In genomic region chr3:187264946-187265345, GRCh38 we compare ENCODE assay signal across 20 cellular contexts. TPM values are rescaled to one million over a fixed set of nuclear protein-coding genes. Genes with fewer than 3 reads are reported as not detected.
DNase-seq lines count a peak whose midpoint lies in the region; ATAC-seq, FAIRE-seq and TF ChIP-seq lines count a peak whose summit lies in the region.
"Had no signal": no experiment of that assay in that cellular context is flagged by ENCODE, and none has a peak within 500 bp of the region (broad histone marks: within the 10 kb centered on the region; RNA-seq: fewer than 3 reads in every experiment).

No MANE protein-coding gene starts in this region.

- H3K9me3 ChIP-seq in endothelial cell of umbilical vein (replicated peaks; ENCODE audit: control insufficient read depth, insufficient read depth, low read length), result no peaks in the 10 kb centered on the region
- H3K9me3 ChIP-seq in upper lobe of left lung, result peaks cover 0 to 6% (median 4%) of the 10 kb centered on the region in 4 donors
- H3K9me3 ChIP-seq in stomach, result peaks cover 3 to 14% (median 8%) of the 10 kb centered on the region in 4 donors

- no TSS peak for BruUV-seq in endothelial cell of umbilical vein (replicated peaks; lab: Mats Ljungman, UMichigan)

- dilution Hi-C loops in endothelial cell of umbilical vein (cut with MboI; ENCODE audit: extremely low pct_ligation_motif_present, low sequenced_read_pairs), result no loop called here

- H3K79me1 ChIP-seq in mesendoderm (ENCODE audit: low read length), result no peaks in the 10 kb centered on the region

- intact Hi-C loops in endothelial cell of umbilical vein (cut with micrococcal nuclease), result loop anchor here (1.0 kb wide), 1 partner anchor 54 kb away; no protein-coding TSS in a partner anchor
- intact Hi-C loops in stomach (cut with DNase I; ENCODE audit: low total_unique reads), result no loop called here

- no peak overlapping the region for H4K8ac ChIP-seq in mesendoderm (ENCODE audit: low read depth, low read length)

- H2BK15ac ChIP-seq in mesendoderm (replicated peaks; ENCODE audit: low read depth), result peak overlapping the region; percentile 99

- no peak for TF ChIP-seq POLR2A in endothelial cell of umbilical vein (IDR thresholded peaks at IDR 0.05; ENCODE audit: low read depth, low read length)
- TF ChIP-seq POLR2A in upper lobe of left lung (IDR thresholded peaks at IDR 0.05), result no peak
- no peak for TF ChIP-seq POLR2A in stomach (IDR thresholded peaks at IDR 0.05)

- WGBS in mesendoderm (ENCODE audit: extremely low coverage, insufficient coverage, low lambda C conversion rate), result no CpG with 5 or more reads among the region's 2 CpGs
- WGBS in upper lobe of left lung, 2 donors, result 91 to 95% methylated on average over 2 of the region's 2 CpGs
- WGBS in stomach, 5 donors, result 93 to 97% (median 96%) methylated on average over 2 of the region's 2 CpGs

- no peak overlapping the region for H3K4ac ChIP-seq in mesendoderm (ENCODE audit: low read depth, low read length)

- H2AK5ac ChIP-seq in mesendoderm (ENCODE audit: low read length), result no peak overlapping the region

- H2BK120ac ChIP-seq in mesendoderm (ENCODE audit: low read depth, low read length), result no peak overlapping the region

- H3K36me3 ChIP-seq in endothelial cell of umbilical vein (ENCODE audit: control insufficient read depth in 2 of 2, extremely low read depth in 1 of 2, insufficient read depth in 2 of 2, low read length in 2 of 2), result no peaks in the 10 kb centered on the region
- H3K36me3 ChIP-seq in mesendoderm (ENCODE audit: control insufficient read depth, insufficient read depth, low read length), result no peaks in the 10 kb centered on the region
- H3K36me3 ChIP-seq in upper lobe of left lung, result no peaks in the 10 kb centered on the region
- no peaks in the 10 kb centered on the region for H3K36me3 ChIP-seq in stomach

- H3K23ac ChIP-seq in mesendoderm (ENCODE audit: low read length), result no peak overlapping the region

- H3K27ac Mint-ChIP-seq in HFFc6 (peak overlapping the region; percentile 91), T-cell (no peak overlapping the region)
- H3K27ac Mint-ChIP-seq: CD8-positive, alpha-beta T cell; stimulated activated memory B cell treated with anti-CD40 and anti-IgM and Interleukin-4, amounts not matched to agents 10 μg/mL and 1 μg/mL and 100 μg/mL, for 72 hours had no signal

- H3K9me3 Mint-ChIP-seq in HFFc6, result peaks cover 26% of the 10 kb centered on the region
- H3K9me3 Mint-ChIP-seq in T-cell, result peaks cover under 1 to 11% (median 10%) of the 10 kb centered on the region in 3 donors

- POLR2A ChIA-PET in endothelial cell of umbilical vein (lab: Charles Lee) (no interaction called here), T-cell (lab: Charles Lee) (no interaction called here)

- H3K4me1 ChIP-seq in endothelial cell of umbilical vein (ENCODE audit: control insufficient read depth, extremely low read depth, insufficient read depth, low read length), result peaks cover 32% of the 10 kb centered on the region
- H3K4me1 ChIP-seq in mesendoderm (ENCODE audit: control insufficient read depth, low read depth, low read length), result no peaks in the 10 kb centered on the region
- H3K4me1 ChIP-seq in upper lobe of left lung, result peaks cover 21 to 41% (median 25%) of the 10 kb centered on the region in 4 donors
- H3K4me1 ChIP-seq in stomach, result peaks cover 12 to 32% (median 24%) of the 10 kb centered on the region in 4 donors

- H3K9me1 ChIP-seq in endothelial cell of umbilical vein (replicated peaks; ENCODE audit: control insufficient read depth, extremely low read depth, insufficient read depth, low read length), result no peaks in the 10 kb centered on the region

- H2BK5ac ChIP-seq in mesendoderm (ENCODE audit: low read length), result no peak overlapping the region

- H3K4me3 ChIP-seq in endothelial cell of umbilical vein (replicated peaks in 1 of 3; ENCODE audit: insufficient read depth in 1 of 3, low read depth in 1 of 3, low read length in 3 of 3) (no peak overlapping the region), mesendoderm (ENCODE audit: low read length) (no peak overlapping the region), upper lobe of left lung (no peak overlapping the region), stomach (no peak overlapping the region)

- no peak overlapping the region for H2AFZ ChIP-seq in endothelial cell of umbilical vein (ENCODE audit: low read depth, low read length)

- H3K18ac ChIP-seq in mesendoderm (ENCODE audit: low read length), result no peak overlapping the region

- H3K4me3 Mint-ChIP-seq in HFFc6, result peak overlapping the region; percentile 73
- no peak overlapping the region for H3K4me3 Mint-ChIP-seq in T-cell
- H3K4me3 Mint-ChIP-seq: CD8-positive, alpha-beta T cell; neural crest cell; stimulated activated memory B cell treated with anti-CD40 and anti-IgM and Interleukin-4, amounts not matched to agents 10 μg/mL and 1 μg/mL and 100 μg/mL, for 72 hours had no signal

- H3K9ac ChIP-seq in endothelial cell of umbilical vein (replicated peaks; ENCODE audit: extremely low read depth, insufficient read depth, low read length) (no peak overlapping the region), mesendoderm (ENCODE audit: low read length) (no peak overlapping the region)

- H4K5ac ChIP-seq in mesendoderm (ENCODE audit: low read length), result no peak overlapping the region

- H3K27me3 ChIP-seq in endothelial cell of umbilical vein (ENCODE audit: control insufficient read depth in 2 of 2, insufficient read depth in 2 of 2, low read length in 2 of 2) (no peaks in the 10 kb centered on the region), mesendoderm (ENCODE audit: insufficient read depth, low read length, poor library complexity) (no peaks in the 10 kb centered on the region), upper lobe of left lung (no peaks in the 10 kb centered on the region), stomach (no peaks in the 10 kb centered on the region)

- no peak for ATAC-seq in upper lobe of left lung (ENCODE audit: low FRiP score in 2 of 2)
- ATAC-seq in T-cell (replicated peaks in 1 of 4), result no peak
- ATAC-seq: CD8-positive, alpha-beta T cell; stimulated activated memory B cell treated with anti-CD40 and anti-IgM and Interleukin-4, amounts not matched to agents 10 μg/mL and 1 μg/mL and 100 μg/mL, for 72 hours had no signal

- DNase-seq in HFFc6 (peak; percentile 78), endothelial cell of umbilical vein (ENCODE audit: low read depth, low spot score) (no peak), mesendoderm (no peak), upper lobe of left lung (no peak), T-cell (no peak), stomach (no peak)
- no peak for DNase-seq in stimulated activated CD4-positive, alpha-beta T cell treated with anti-CD3 and anti-CD28 coated beads, Interleukin-1b, Interleukin-23, amount 100 ng/mL, for 48 hours
- DNase-seq: activated CD4-positive, alpha-beta T cell treated with anti-CD3 and anti-CD28 coated beads for 1 hour; activated CD8-positive, alpha-beta memory T cell treated with anti-CD3 and anti-CD28 coated beads, Interleukin-2, amount 50 U/mL, for 48 hours; activated naive CD4-positive, alpha-beta T cell treated with Interleukin-2 at 50 U/mL for 16 hours; CD8-positive, alpha-beta T cell; head of caudate nucleus; NCI-H1092 had no signal

- H3K79me2 ChIP-seq in endothelial cell of umbilical vein (ENCODE audit: control insufficient read depth, insufficient read depth, low read length), result no peaks in the 10 kb centered on the region
- no peaks in the 10 kb centered on the region for H3K79me2 ChIP-seq in mesendoderm (ENCODE audit: control insufficient read depth, insufficient read depth, low read length)

- CTCF ChIA-PET in endothelial cell of umbilical vein (lab: Charles Lee), result interaction anchor here (0.7 to 5.1 kb wide), 6 partner anchors 11 to 415 kb away, joined by 3 to 23 read pairs (median 4); no protein-coding TSS in a partner anchor
- CTCF ChIA-PET in T-cell (lab: Charles Lee), result no interaction called here

- H3K36me3 Mint-ChIP-seq in HFFc6 (ENCODE audit: low read depth) (peaks cover 59% of the 10 kb centered on the region), T-cell (no peaks in the 10 kb centered on the region)
- H3K36me3 Mint-ChIP-seq: CD8-positive, alpha-beta T cell; stimulated activated memory B cell treated with anti-CD40 and anti-IgM and Interleukin-4, amounts not matched to agents 10 μg/mL and 1 μg/mL and 100 μg/mL, for 72 hours had no signal

- TF ChIP-seq EP300 in upper lobe of left lung (IDR thresholded peaks at IDR 0.05) (no peak), stomach (IDR thresholded peaks at IDR 0.05) (no peak)

- peak overlapping the region; percentile 47 for H3K27ac ChIP-seq in endothelial cell of umbilical vein (ENCODE audit: insufficient read depth, low read depth, low read length)
- no peak overlapping the region for H3K27ac ChIP-seq in mesendoderm (ENCODE audit: low read depth, low read length)
- H3K27ac ChIP-seq in upper lobe of left lung, result peak overlapping the region in 3 of 4 donors; percentile 26 to 69 (median 46)
- no peak overlapping the region for H3K27ac ChIP-seq in stomach

- H3K56ac ChIP-seq in mesendoderm (ENCODE audit: low read length), result no peak overlapping the region

- H4K20me1 ChIP-seq in endothelial cell of umbilical vein (replicated peaks; ENCODE audit: control insufficient read depth, extremely low read depth, insufficient read depth, low read length), result no peaks in the 10 kb centered on the region

- TF ChIP-seq CTCF in HFFc6 (IDR thresholded peaks at IDR 0.05), result no peak
- TF ChIP-seq CTCF in endothelial cell of umbilical vein (IDR thresholded peaks at IDR 0.05; ENCODE audit: extremely low read depth in 1 of 2, insufficient read depth in 1 of 2, low read depth in 1 of 2, low read length in 2 of 2), result no peak
- no peak for TF ChIP-seq CTCF in upper lobe of left lung (IDR thresholded peaks at IDR 0.05)
- no peak for TF ChIP-seq CTCF in stomach (IDR thresholded peaks at IDR 0.05)

- H3K27me3 Mint-ChIP-seq in HFFc6 (ENCODE audit: insufficient read depth) (no peaks in the 10 kb centered on the region; the same call in 1 of the 2 replicates), T-cell (peaks cover 31 to 58% of the 10 kb centered on the region in 2 donors)

- H3K4me2 ChIP-seq in endothelial cell of umbilical vein (ENCODE audit: insufficient read depth, low read length), result no peak overlapping the region
- no peak overlapping the region for H3K4me2 ChIP-seq in mesendoderm (ENCODE audit: low read length)

- H3K4me1 Mint-ChIP-seq in HFFc6 (ENCODE audit: low read depth), result peaks cover 76% of the 10 kb centered on the region
- H3K4me1 Mint-ChIP-seq in T-cell, result no peaks in the 10 kb centered on the region
- H3K4me1 Mint-ChIP-seq: stimulated activated memory B cell treated with anti-CD40 and anti-IgM and Interleukin-4, amounts not matched to agents 10 μg/mL and 1 μg/mL and 100 μg/mL, for 72 hours had no signal

- no peak for FAIRE-seq in endothelial cell of umbilical vein (lab: Jason Lieb, UNC)
- FAIRE-seq: bronchial epithelial cell, GM12891, urothelium cell line had no signal

RNA-seq across cellular contexts. Expression of gene MASP1, which starts 26.6 kb away (rescaled TPM):
- 100 to 1,000 TPM in 3 of 6 experiments, 10 to 100 TPM in 3; 31.5 to 133 (median 101) TPM for total RNA-seq in HFFc6 (2021; fragmentation: NEBNext Ultra II Directional; extraction: Animal tissue kit (Norgen Biotek cat#: 25700))
- 0.31 TPM in 1 of 2 replicates, not detected in the other for total RNA-seq in endothelial cell of umbilical vein
- polyA plus RNA-seq in endothelial cell of umbilical vein, result 0.50 and 0.75 TPM in 2 replicates
- 0.31 and 0.79 TPM in 2 replicates for polyA plus RNA-seq in endothelial cell of umbilical vein (2011; cell fraction: cytosol; rRNA removed)
- polyA plus RNA-seq in endothelial cell of umbilical vein (2011; cell fraction: nucleus; rRNA removed), result 0.22 and 0.43 TPM in 2 replicates
- 0.29 and 0.94 TPM in 2 replicates for polyA plus RNA-seq in endothelial cell of umbilical vein (2012)
- polyA minus RNA-seq in endothelial cell of umbilical vein, result not detected in 2 replicates
- polyA minus RNA-seq in endothelial cell of umbilical vein (2011; cell fraction: cytosol; rRNA and poly(A)+ RNA removed), result 6.9 TPM
- polyA minus RNA-seq in endothelial cell of umbilical vein (2011; cell fraction: nucleus; rRNA and poly(A)+ RNA removed), result 2.7 TPM in 1 of 2 replicates, not detected in the other
- polyA plus RNA-seq in mesendoderm (2013, experiment 1 of 2), result 0.51 TPM
- 0.45 TPM for polyA plus RNA-seq in mesendoderm (2013, experiment 2 of 2)
- total RNA-seq in upper lobe of left lung, result 1 to 10 TPM in 4 of 6 donors, under 1 TPM in 2; 0.22 to 5.9 (median 1.8) TPM
- under 1 TPM in 1 of 5 donors, not detected in 4; 0.38 TPM for total RNA-seq in T-cell
- total RNA-seq in stomach, result 1 to 10 TPM in 2 of 5 donors, under 1 TPM in 1, not detected in 2; 0.58 to 2.9 (median 1.6) TPM
- polyA plus RNA-seq in stomach, result under 1 TPM; 0.15 to 0.83 (median 0.31) TPM
- total RNA-seq: CD8-positive, alpha-beta T cell; G401; T-helper 2 cell treated with Interferon-gamma antibody and Interleukin-4, amounts not matched to agents 100 ng/mL and 5 ng/mL, for 36 hours had no signal

Comparison
In these comparisons a context has a peak if more than half of its experiments do, and no peak if none do; other contexts are left out.
1. H3K27ac ChIP-seq: peak in endothelial cell of umbilical vein (single experiment) and upper lobe of left lung (3 of 4); none in mesendoderm (single experiment) and stomach (0 of 5).
2. RNA of gene MASP1, which starts 26.6 kb away (total RNA-seq): 31.5 to 133 TPM in HFFc6; 0.22 to 5.9 TPM in upper lobe of left lung, 0.58 to 2.9 TPM in stomach, 0.31 TPM in endothelial cell of umbilical vein and 0.38 TPM in T-cell; every median in the first group is over 4 times any median in the second.